In the genomic region with DNA sequence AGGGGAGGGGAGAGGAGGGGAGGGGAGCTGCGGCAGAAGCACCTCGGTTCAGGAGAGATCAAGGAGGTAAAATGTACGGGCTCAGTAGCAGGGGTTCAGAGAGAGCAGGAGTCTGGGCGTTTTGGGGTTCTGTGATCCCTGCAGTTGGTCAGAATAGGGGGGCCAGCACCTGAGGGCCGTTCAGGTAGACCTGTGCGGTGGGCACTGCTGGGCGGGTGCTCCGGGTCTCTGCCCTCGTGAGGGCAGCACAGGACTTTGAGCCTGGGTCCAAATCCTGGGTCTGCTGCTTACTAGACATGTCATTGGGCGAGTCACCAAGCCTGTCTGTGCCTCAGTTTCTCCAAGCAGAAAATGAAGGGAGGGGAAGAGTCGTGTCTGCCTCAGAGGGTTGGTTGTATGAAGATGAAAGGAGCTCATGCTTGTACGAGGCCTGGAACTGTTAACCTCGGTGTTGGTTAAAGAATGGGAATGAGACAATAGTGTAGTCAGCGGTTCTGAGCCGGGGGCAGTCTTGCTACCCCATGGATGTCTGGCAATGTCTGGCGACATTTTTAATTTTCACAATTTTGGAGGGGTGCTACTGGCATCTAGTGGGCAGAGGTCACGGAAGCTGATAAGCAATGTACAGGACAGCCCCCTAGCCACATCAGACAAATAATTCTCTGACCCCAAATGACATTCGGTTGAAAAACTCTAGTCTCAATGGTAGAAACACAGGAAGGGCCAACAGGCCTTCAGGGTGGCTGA, we compare ENCODE assay signal across 19 cellular contexts. TPM values are rescaled to one million over a fixed set of nuclear protein-coding genes. Genes with fewer than 3 reads are reported as not detected.
"Had no signal": no experiment of that assay in that cellular context is flagged by ENCODE, and none has a peak within 500 bp of the region (broad histone marks: within the 10 kb centered on the region; RNA-seq: fewer than 3 reads in every experiment).

No MANE protein-coding gene starts in this region.

- H3K4me3 ChIP-seq: body of pancreas, gastroesophageal sphincter, hepatocyte, vagina had no signal

- H3K27me3 ChIP-seq: body of pancreas, gastroesophageal sphincter, hepatocyte, vagina had no signal

- H2AFZ ChIP-seq: hepatocyte had no signal

- H3K79me2 ChIP-seq: hepatocyte had no signal

- H3K9me3 ChIP-seq: body of pancreas, vagina had no signal

- H3K27ac ChIP-seq: body of pancreas, gastroesophageal sphincter, hepatocyte, vagina had no signal

- H3K4me2 ChIP-seq: hepatocyte had no signal

- H3K36me3 ChIP-seq: vagina had no signal

- H3K4me1 ChIP-seq: body of pancreas, gastroesophageal sphincter, vagina had no signal

- DNase-seq: activated CD4-positive, alpha-beta T cell treated with anti-CD3 and anti-CD28 coated beads for 4 hours; activated CD8-positive, alpha-beta T cell treated with anti-CD3 and anti-CD28 coated beads for 36 hours; amniotic stem cell; effector memory CD4-positive, alpha-beta T cell; mammary epithelial cell; stimulated activated CD4-positive, alpha-beta T cell treated with anti-CD3 and anti-CD28 coated beads, Interleukin-4, amount 100 ng/mL, for 4 hours; stimulated activated naive CD8-positive, alpha-beta T cell treated with anti-CD3 and anti-CD28 coated beads, Interleukin-15, amount 100 ng/mL, for 72 hours; SW 1271; T1000 had no signal

- ATAC-seq: activated CD8-positive, alpha-beta T cell treated with anti-CD3 and anti-CD28 coated beads for 36 hours; activated naive CD4-positive, alpha-beta T cell treated with anti-CD3 and anti-CD28 coated beads, Interleukin-2, amount 50 U/mL, for 72 hours; body of pancreas; gastroesophageal sphincter; stimulated activated naive CD8-positive, alpha-beta T cell treated with anti-CD3 and anti-CD28 coated beads, Interleukin-15, amount 100 ng/mL, for 72 hours had no signal

RNA-seq across cellular contexts. Expression of gene OR1D5, which starts 35.4 kb away (rescaled TPM):
- total RNA-seq: activated CD8-positive, alpha-beta T cell treated with anti-CD3 and anti-CD28 coated beads for 36 hours; activated naive CD4-positive, alpha-beta T cell treated with anti-CD3 and anti-CD28 coated beads, Interleukin-2, amount 50 U/mL, for 72 hours; body of pancreas; epithelial cell of proximal tubule; gastroesophageal sphincter; hepatocyte; mammary epithelial cell; mucosa of gallbladder; osteocyte; skeletal muscle tissue; vagina had no signal
- polyA plus RNA-seq: hepatocyte, mammary epithelial cell, thymus had no signal
